ENCODE assay signal across 1 cellular context in the genomic region with DNA sequence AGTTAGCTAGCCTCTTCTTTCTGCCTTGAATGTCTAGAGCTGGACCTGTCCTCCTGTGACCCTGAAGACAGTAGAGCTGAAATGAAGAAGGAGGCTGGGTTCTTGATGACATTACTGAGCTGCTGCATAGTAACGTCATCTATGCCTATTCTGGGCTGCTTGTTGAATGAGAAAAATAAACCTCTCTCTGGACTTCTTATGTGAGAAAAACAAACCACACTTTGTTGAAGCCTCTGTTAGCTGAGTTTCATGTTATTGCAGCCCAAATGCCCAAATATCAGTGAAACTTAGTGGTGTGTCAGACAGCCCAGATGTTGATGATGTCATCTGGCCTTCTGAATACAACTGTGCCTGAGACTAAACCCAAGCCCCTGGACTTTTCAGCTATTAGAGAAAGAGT.
TF ChIP-seq lines count a peak whose summit lies in the region.

No MANE protein-coding gene starts in this region.

TF ChIP-seq in GM12878, 131 proteins besides CTCF, POLR2A, EP300 and RAD21 (continued from another document):
- TF ChIP-seq ETV6 (conservative IDR thresholded peaks at IDR 0.05 in 1 of 2, IDR thresholded peaks at IDR 0.05 in 1 of 2; ENCODE audit: borderline replicate concordance in 1 of 2, low read depth in 1 of 2), result peak in 1 of 2 experiments; percentile 71; a peak in 1 of 4 replicates
- TF ChIP-seq, protein P1, sequence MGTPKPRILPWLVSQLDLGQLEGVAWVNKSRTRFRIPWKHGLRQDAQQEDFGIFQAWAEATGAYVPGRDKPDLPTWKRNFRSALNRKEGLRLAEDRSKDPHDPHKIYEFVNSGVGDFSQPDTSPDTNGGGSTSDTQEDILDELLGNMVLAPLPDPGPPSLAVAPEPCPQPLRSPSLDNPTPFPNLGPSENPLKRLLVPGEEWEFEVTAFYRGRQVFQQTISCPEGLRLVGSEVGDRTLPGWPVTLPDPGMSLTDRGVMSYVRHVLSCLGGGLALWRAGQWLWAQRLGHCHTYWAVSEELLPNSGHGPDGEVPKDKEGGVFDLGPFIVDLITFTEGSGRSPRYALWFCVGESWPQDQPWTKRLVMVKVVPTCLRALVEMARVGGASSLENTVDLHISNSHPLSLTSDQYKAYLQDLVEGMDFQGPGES (IDR thresholded peaks at IDR 0.05), result no peak
- no peak for TF ChIP-seq ZBTB33 (IDR thresholded peaks at IDR 0.05)
- peak; percentile 90 for TF ChIP-seq CREB1 (IDR thresholded peaks at IDR 0.05; ENCODE audit: low read depth)
- no peak for TF ChIP-seq NR2C2 (IDR thresholded peaks at IDR 0.05; ENCODE audit: borderline replicate concordance, control insufficient read depth, insufficient read length, low read depth)
- TF ChIP-seq RB1 (IDR thresholded peaks at IDR 0.05; ENCODE audit: borderline replicate concordance), result no peak
- no peak for TF ChIP-seq NRF1 (conservative IDR thresholded peaks at IDR 0.05; ENCODE audit: low read depth, low read length)
- peak; percentile 98 for TF ChIP-seq ATF7 (IDR thresholded peaks at IDR 0.05; ENCODE audit: low read depth)
- TF ChIP-seq, protein P2, sequence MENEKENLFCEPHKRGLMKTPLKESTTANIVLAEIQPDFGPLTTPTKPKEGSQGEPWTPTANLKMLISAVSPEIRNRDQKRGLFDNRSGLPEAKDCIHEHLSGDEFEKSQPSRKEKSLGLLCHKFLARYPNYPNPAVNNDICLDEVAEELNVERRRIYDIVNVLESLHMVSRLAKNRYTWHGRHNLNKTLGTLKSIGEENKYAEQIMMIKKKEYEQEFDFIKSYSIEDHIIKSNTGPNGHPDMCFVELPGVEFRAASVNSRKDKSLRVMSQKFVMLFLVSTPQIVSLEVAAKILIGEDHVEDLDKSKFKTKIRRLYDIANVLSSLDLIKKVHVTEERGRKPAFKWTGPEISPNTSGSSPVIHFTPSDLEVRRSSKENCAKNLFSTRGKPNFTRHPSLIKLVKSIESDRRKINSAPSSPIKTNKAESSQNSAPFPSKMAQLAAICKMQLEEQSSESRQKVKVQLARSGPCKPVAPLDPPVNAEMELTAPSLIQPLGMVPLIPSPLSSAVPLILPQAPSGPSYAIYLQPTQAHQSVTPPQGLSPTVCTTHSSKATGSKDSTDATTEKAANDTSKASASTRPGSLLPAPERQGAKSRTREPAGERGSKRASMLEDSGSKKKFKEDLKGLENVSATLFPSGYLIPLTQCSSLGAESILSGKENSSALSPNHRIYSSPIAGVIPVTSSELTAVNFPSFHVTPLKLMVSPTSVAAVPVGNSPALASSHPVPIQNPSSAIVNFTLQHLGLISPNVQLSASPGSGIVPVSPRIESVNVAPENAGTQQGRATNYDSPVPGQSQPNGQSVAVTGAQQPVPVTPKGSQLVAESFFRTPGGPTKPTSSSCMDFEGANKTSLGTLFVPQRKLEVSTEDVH (IDR thresholded peaks at IDR 0.05; ENCODE audit: low read depth, partially characterized antibody), result no peak
- TF ChIP-seq E4F1 (IDR thresholded peaks at IDR 0.05; ENCODE audit: borderline replicate concordance, partially characterized antibody), result no peak
- TF ChIP-seq MTA3 (IDR thresholded peaks at IDR 0.05; ENCODE audit: borderline replicate concordance, low read length), result peak; percentile 63; the same call in 1 of the 2 replicates
- 0 out of 2 replicates have a peak, but pooled peaks have one; percentile 27 for TF ChIP-seq IKZF1 (conservative IDR thresholded peaks at IDR 0.05)
